In genomic region chr12:4134833-4135597, GRCh38 we compare ENCODE assay signal across 1 cellular context.
A peak's percentile ranks its signal among the peaks of the same experiment; 100 is the strongest.
TF ChIP-seq lines count a peak whose summit lies in the region.

No MANE protein-coding gene starts in this region.

TF ChIP-seq in K562, 482 proteins besides CTCF, POLR2A, EP300 and RAD21 (continued from another document):
- TF ChIP-seq PBX2 (CRISPR knock-in tag; IDR thresholded peaks at IDR 0.05; ENCODE audit: low read depth) (no peak), PBX2 (tag; conservative IDR thresholded peaks at IDR 0.05; ENCODE audit: low read depth) (no peak), BCOR (IDR thresholded peaks at IDR 0.05) (peak; percentile 37; the same call in 1 of the 2 replicates), ZNF197 (CRISPR knock-in tag; IDR thresholded peaks at IDR 0.05; ENCODE audit: low read depth) (no peak), ZNF121 (CRISPR knock-in tag; conservative IDR thresholded peaks at IDR 0.05) (no peak), ZFP36 (IDR thresholded peaks at IDR 0.05; ENCODE audit: low read depth, low read length, partially characterized antibody) (peak; percentile 24), ARNT (IDR thresholded peaks at IDR 0.05) (no peak), RBM25 (IDR thresholded peaks at IDR 0.05; ENCODE audit: low read depth, low read length, severe bottlenecking) (peak; percentile 55)
